In genomic region chr16:14092579-14092978, GRCh38 we compare ENCODE assay signal across 18 cellular contexts.
"Had no signal": no experiment of that assay in that cellular context is flagged by ENCODE, and none has a peak within 500 bp of the region (broad histone marks: within the 10 kb centered on the region; RNA-seq: fewer than 3 reads in every experiment).

No MANE protein-coding gene starts in this region.

- H3K4me3 ChIP-seq: cardiac muscle cell, ovary, tibial nerve had no signal

- H3K27me3 Mint-ChIP-seq: activated naive CD8-positive, alpha-beta T cell treated with anti-CD3 and anti-CD28 coated beads, Interleukin-2, amount 50 U/mL, for 24 hours; stimulated activated naive CD8-positive, alpha-beta T cell treated with anti-CD3 and anti-CD28 coated beads, Interleukin-15, Interleukin-2, amounts not matched to agents 100 ng/mL and 50 ng/mL, for 24 hours had no signal

- H3K27me3 ChIP-seq: cardiac muscle cell, ovary, tibial nerve had no signal

- H3K27ac ChIP-seq: cardiac muscle cell, ovary, tibial nerve had no signal

- ATAC-seq: activated CD8-positive, alpha-beta T cell treated with anti-CD3 and anti-CD28 coated beads, Interleukin-2, amount 10 ng/mL, durations not matched to agents 7 days and 5 days; activated naive CD8-positive, alpha-beta T cell treated with anti-CD3 and anti-CD28 coated beads, Interleukin-2, amount 50 U/mL, for 24 hours; natural killer cell; right cardiac atrium; SK-N-SH treated with all-trans-retinoic acid at 6 μM for 48 hours had no signal

- H3K36me3 ChIP-seq: cardiac muscle cell, ovary, tibial nerve had no signal

- H3K9me3 Mint-ChIP-seq: activated naive CD8-positive, alpha-beta T cell treated with anti-CD3 and anti-CD28 coated beads, Interleukin-2, amount 50 U/mL, for 24 hours; activated T-helper 1 cell treated with anti-CD3 and anti-CD28 coated beads, Interleukin-12 subunit alpha, Interleukin-12 subunit beta, Interleukin-2, Interleukin-4 antibody, amounts not matched to agents 30 ng/mL and 10 ng/mL and 1 ng/mL, durations not matched to agents 14 hours and 24 hours and 36 hours; natural killer cell; stimulated activated naive CD8-positive, alpha-beta T cell treated with anti-CD3 and anti-CD28 coated beads, Interleukin-15, Interleukin-2, amounts not matched to agents 100 ng/mL and 50 ng/mL, for 24 hours had no signal

- H3K4me3 Mint-ChIP-seq: activated CD8-positive, alpha-beta T cell treated with anti-CD3 and anti-CD28 coated beads, Interleukin-2, amount 10 ng/mL, durations not matched to agents 7 days and 5 days; activated naive CD8-positive, alpha-beta T cell treated with anti-CD3 and anti-CD28 coated beads, Interleukin-2, amount 50 U/mL, for 24 hours; activated T-helper 1 cell treated with anti-CD3 and anti-CD28 coated beads, Interleukin-12 subunit alpha, Interleukin-12 subunit beta, Interleukin-2, Interleukin-4 antibody, amounts not matched to agents 30 ng/mL and 10 ng/mL and 1 ng/mL, durations not matched to agents 14 hours and 24 hours and 36 hours; natural killer cell; stimulated activated naive CD8-positive, alpha-beta T cell treated with anti-CD3 and anti-CD28 coated beads, Interleukin-15, Interleukin-2, amounts not matched to agents 100 ng/mL and 50 ng/mL, for 24 hours had no signal

- H3K36me3 Mint-ChIP-seq: natural killer cell had no signal

- H3K9me3 ChIP-seq: ovary, tibial nerve had no signal

- DNase-seq: activated CD4-positive, alpha-beta T cell treated with anti-CD3 and anti-CD28 coated beads, Interleukin-2, amount 50 U/mL, for 1 hour; activated CD4-positive, CD25-positive, alpha-beta regulatory T cell treated with anti-CD3 and anti-CD28 coated beads, Interleukin-2, amount 50 U/mL, for 72 hours; activated CD8-positive, alpha-beta T cell treated with anti-CD3 and anti-CD28 coated beads, Interleukin-2, amount 10 ng/mL, durations not matched to agents 7 days and 5 days; activated gamma-delta T cell; activated naive CD4-positive, alpha-beta T cell treated with anti-CD3 and anti-CD28 coated beads, Interleukin-2, amount 50 U/mL, for 16 hours; activated naive CD8-positive, alpha-beta T cell treated with anti-CD3 and anti-CD28 coated beads, Interleukin-2, amount 50 U/mL, for 24 hours; effector memory CD4-positive, alpha-beta T cell; kidney; midbrain; natural killer cell; ovary; right cardiac atrium; stimulated activated CD4-positive, alpha-beta T cell treated with anti-CD3 and anti-CD28 coated beads, Interleukin-1b, Interleukin-23, amount 100 ng/mL, for 48 hours had no signal

- H3K27ac Mint-ChIP-seq: activated CD8-positive, alpha-beta T cell treated with anti-CD3 and anti-CD28 coated beads, Interleukin-2, amount 10 ng/mL, durations not matched to agents 7 days and 5 days; activated naive CD8-positive, alpha-beta T cell treated with anti-CD3 and anti-CD28 coated beads, Interleukin-2, amount 50 U/mL, for 24 hours; activated T-helper 1 cell treated with anti-CD3 and anti-CD28 coated beads, Interleukin-12 subunit alpha, Interleukin-12 subunit beta, Interleukin-2, Interleukin-4 antibody, amounts not matched to agents 30 ng/mL and 10 ng/mL and 1 ng/mL, durations not matched to agents 14 hours and 24 hours and 36 hours; natural killer cell; stimulated activated naive CD8-positive, alpha-beta T cell treated with anti-CD3 and anti-CD28 coated beads, Interleukin-15, Interleukin-2, amounts not matched to agents 100 ng/mL and 50 ng/mL, for 24 hours had no signal
